Comparison of ENCODE assay signal across 15 cellular contexts in genomic region chr7:111873963-111874693, GRCh38.
DNase-seq lines count a peak whose midpoint lies in the region; ATAC-seq and TF ChIP-seq lines count a peak whose summit lies in the region.
"Had no signal": no experiment of that assay in that cellular context is flagged by ENCODE, and none has a peak within 500 bp of the region (broad histone marks: within the 10 kb centered on the region; RNA-seq: fewer than 3 reads in every experiment).

No MANE protein-coding gene starts in this region.

- 30 to 63% methylated on average over 2 of the region's 2 CpGs for WGBS in heart right ventricle, 2 donors

- H3K4me3 ChIP-seq in heart right ventricle (no peak overlapping the region), dorsolateral prefrontal cortex (no peak overlapping the region), upper lobe of right lung (no peak overlapping the region)
- H3K4me3 ChIP-seq: skin epidermis had no signal

- peaks cover 0 to 46% (median 0%) of the 10 kb centered on the region in 9 donors for H3K36me3 ChIP-seq in heart right ventricle
- H3K36me3 ChIP-seq in upper lobe of right lung, result peaks cover 33% of the 10 kb centered on the region

- peak in 1 of 2 donors; percentile 17 for DNase-seq in heart right ventricle
- no peak for DNase-seq in Right ventricle myocardium inferior (ENCODE audit: missing footprints)
- no peak for DNase-seq in dorsolateral prefrontal cortex
- DNase-seq in upper lobe of right lung, result no peak
- DNase-seq in NCI-H1105 treated with DMSO at 0.1 percent for 48 hours (lab: John Stamatoyannopoulos, UW), result no peak
- DNase-seq in dedifferentiated amniotic fluid mesenchymal stem cell (ENCODE audit: extremely low spot score), result no peak
- DNase-seq: activated CD8-positive, alpha-beta memory T cell treated with anti-CD3 and anti-CD28 coated beads for 24 hours; activated effector memory CD4-positive, alpha-beta T cell treated with anti-CD3 and anti-CD28 coated beads, Interleukin-2, amount 50 U/mL, for 16 hours; brain microvascular endothelial cell; Caco-2; NCI-H146 had no signal

- peak overlapping the region in 8 of 10 donors; percentile 9 to 85 (median 63) for H3K27ac ChIP-seq in heart right ventricle
- H3K27ac ChIP-seq in dorsolateral prefrontal cortex, result peak overlapping the region in 44 of 59 donors; percentile 0 to 73 (median 51)
- H3K27ac ChIP-seq in layer of hippocampus (ENCODE audit: low read depth, low read length), result peak overlapping the region; percentile 4
- peak overlapping the region; percentile 44 for H3K27ac ChIP-seq in upper lobe of right lung
- H3K27ac ChIP-seq: brain microvascular endothelial cell had no signal

- no peaks in the 10 kb centered on the region for H3K27me3 ChIP-seq in heart right ventricle
- H3K27me3 ChIP-seq in dorsolateral prefrontal cortex, result no peaks in the 10 kb centered on the region
- H3K27me3 ChIP-seq in layer of hippocampus (ENCODE audit: control insufficient read depth, insufficient read depth, low read length), result no peaks in the 10 kb centered on the region
- no peaks in the 10 kb centered on the region for H3K27me3 ChIP-seq in upper lobe of right lung
- H3K27me3 ChIP-seq: brain microvascular endothelial cell had no signal

- peak in 7 of 8 donors; percentile 57 to 88 (median 68) for ATAC-seq in heart right ventricle
- no peak for ATAC-seq in Right ventricle myocardium inferior
- ATAC-seq in upper lobe of right lung, result peak; percentile 60
- ATAC-seq in HG03342 (IDR thresholded peaks at IDR 0.05; ENCODE audit: unreplicated experiment), result no peak
- ATAC-seq: natural killer cell treated with Interleukin-12 subunit alpha and Interleukin-12 subunit beta and Interleukin-15 and Interleukin-18, amount 100 ng/mL, for 72 hours had no signal

- intact Hi-C loops in heart right ventricle (cut with DNase I), result loop anchor here in 1 of 10 donors (10.0 kb wide), 1 partner anchor 261 kb away; no protein-coding TSS in a partner anchor
- intact Hi-C loops in Right ventricle myocardium inferior (cut with DNase I), result no loop called here
- intact Hi-C loops in dorsolateral prefrontal cortex (cut with DNase I), result no loop called here
- intact Hi-C loops in upper lobe of right lung (cut with DNase I), result no loop called here

- TF ChIP-seq CTCF in heart right ventricle (IDR thresholded peaks at IDR 0.05) (no peak), dorsolateral prefrontal cortex (IDR thresholded peaks at IDR 0.05 in 54 of 56, conservative IDR thresholded peaks at IDR 0.05 in 2 of 56; ENCODE audit: low read depth in 1 of 56, partially characterized antibody in 56 of 56) (no peak), upper lobe of right lung (IDR thresholded peaks at IDR 0.05) (no peak)

- no peaks in the 10 kb centered on the region for H3K9me3 ChIP-seq in heart right ventricle
- H3K9me3 ChIP-seq in upper lobe of right lung, result no peaks in the 10 kb centered on the region
- H3K9me3 ChIP-seq: Caco-2 had no signal

- peaks cover 7 to 30% (median 14%) of the 10 kb centered on the region in 9 donors for H3K4me1 ChIP-seq in heart right ventricle
- H3K4me1 ChIP-seq in upper lobe of right lung, result peaks cover 18% of the 10 kb centered on the region
- H3K4me1 ChIP-seq: Caco-2 had no signal

Comparison
In these comparisons a context has a peak if more than half of its experiments do, and no peak if none do; other contexts are left out.
1. ATAC-seq: peak in heart right ventricle (7 of 8) and upper lobe of right lung (single experiment); none in Right ventricle myocardium inferior (single experiment) and HG03342 (single experiment).
2. H3K27ac ChIP-seq: peak in every context shown above with its lines; median percentile 63 in heart right ventricle; 51 in dorsolateral prefrontal cortex; 44 in upper lobe of right lung; 4 in layer of hippocampus.